ENCODE assay signal across 1 cellular context in the genomic region with DNA sequence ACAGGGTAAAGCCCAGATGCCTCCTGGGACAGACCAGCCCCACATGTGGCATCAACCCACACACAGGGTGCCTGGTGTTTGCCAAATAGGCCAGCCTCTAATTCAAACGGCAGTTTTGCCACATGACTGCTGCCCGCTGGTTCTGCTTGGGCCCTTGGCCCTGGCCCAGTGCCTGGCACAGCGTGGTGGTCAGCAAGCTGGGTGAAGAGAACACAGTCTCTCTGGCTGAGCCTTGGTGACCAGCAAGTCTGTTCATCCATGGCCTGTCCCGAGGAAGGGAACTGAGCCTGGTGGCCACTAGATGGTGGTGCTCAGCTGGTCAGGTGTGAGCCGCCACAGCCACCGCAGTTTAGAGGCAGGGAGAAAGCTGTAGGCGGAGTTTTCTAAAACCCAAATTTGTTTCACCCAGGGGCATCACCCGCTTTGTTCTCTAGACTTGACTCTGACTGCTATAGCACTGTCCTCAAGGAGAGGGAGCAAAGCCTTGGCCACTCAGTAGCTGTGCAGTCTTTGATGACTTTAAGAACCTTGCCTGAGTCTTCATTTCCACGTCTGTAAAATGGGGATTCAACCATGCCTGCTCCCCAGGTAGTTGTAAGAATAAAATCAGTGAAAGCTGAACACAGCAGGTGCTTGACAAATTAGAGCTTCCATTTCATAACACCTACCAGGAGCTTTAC.
TF ChIP-seq lines count a peak whose summit lies in the region.

No MANE protein-coding gene starts in this region.

TF ChIP-seq in K562, 482 proteins besides CTCF, POLR2A, EP300 and RAD21 (continues in another document):
- TF ChIP-seq TOE1 (IDR thresholded peaks at IDR 0.05; ENCODE audit: borderline replicate concordance): no peak
- 0 out of 2 replicates have a peak, but pooled peaks have one; percentile 35 for TF ChIP-seq TOE1 (CRISPR knock-in tag; IDR thresholded peaks at IDR 0.05; ENCODE audit: borderline replicate concordance, low read depth)
- TF ChIP-seq ZC3H4 (CRISPR knock-in tag; IDR thresholded peaks at IDR 0.05; ENCODE audit: borderline replicate concordance): no peak
- TF ChIP-seq ESRRB (CRISPR knock-in tag; IDR thresholded peaks at IDR 0.05; ENCODE audit: borderline replicate concordance): no peak
- 0 out of 2 replicates have a peak, but pooled peaks have one; percentile 50 for TF ChIP-seq XRCC5 (IDR thresholded peaks at IDR 0.05; ENCODE audit: low read depth, low read length)
- TF ChIP-seq RBM25 (IDR thresholded peaks at IDR 0.05; ENCODE audit: low read depth, low read length, severe bottlenecking): peak; percentile 91
- 0 out of 2 replicates have a peak, but pooled peaks have one; percentile 29 for TF ChIP-seq ATF7 (IDR thresholded peaks at IDR 0.05)
- TF ChIP-seq TEAD1 (CRISPR knock-in tag; IDR thresholded peaks at IDR 0.05): no peak
- TF ChIP-seq NFYB (IDR thresholded peaks at IDR 0.05; ENCODE audit: extremely low read depth, insufficient read length): no peak
- no peak for TF ChIP-seq ZKSCAN3 (CRISPR knock-in tag; IDR thresholded peaks at IDR 0.05)
- peak; percentile 92 for TF ChIP-seq SMC3 (conservative IDR thresholded peaks at IDR 0.05; ENCODE audit: insufficient read depth, low read depth, low read length)
- no peak for TF ChIP-seq ERF (CRISPR knock-in tag; IDR thresholded peaks at IDR 0.05)
- TF ChIP-seq, protein P1, sequence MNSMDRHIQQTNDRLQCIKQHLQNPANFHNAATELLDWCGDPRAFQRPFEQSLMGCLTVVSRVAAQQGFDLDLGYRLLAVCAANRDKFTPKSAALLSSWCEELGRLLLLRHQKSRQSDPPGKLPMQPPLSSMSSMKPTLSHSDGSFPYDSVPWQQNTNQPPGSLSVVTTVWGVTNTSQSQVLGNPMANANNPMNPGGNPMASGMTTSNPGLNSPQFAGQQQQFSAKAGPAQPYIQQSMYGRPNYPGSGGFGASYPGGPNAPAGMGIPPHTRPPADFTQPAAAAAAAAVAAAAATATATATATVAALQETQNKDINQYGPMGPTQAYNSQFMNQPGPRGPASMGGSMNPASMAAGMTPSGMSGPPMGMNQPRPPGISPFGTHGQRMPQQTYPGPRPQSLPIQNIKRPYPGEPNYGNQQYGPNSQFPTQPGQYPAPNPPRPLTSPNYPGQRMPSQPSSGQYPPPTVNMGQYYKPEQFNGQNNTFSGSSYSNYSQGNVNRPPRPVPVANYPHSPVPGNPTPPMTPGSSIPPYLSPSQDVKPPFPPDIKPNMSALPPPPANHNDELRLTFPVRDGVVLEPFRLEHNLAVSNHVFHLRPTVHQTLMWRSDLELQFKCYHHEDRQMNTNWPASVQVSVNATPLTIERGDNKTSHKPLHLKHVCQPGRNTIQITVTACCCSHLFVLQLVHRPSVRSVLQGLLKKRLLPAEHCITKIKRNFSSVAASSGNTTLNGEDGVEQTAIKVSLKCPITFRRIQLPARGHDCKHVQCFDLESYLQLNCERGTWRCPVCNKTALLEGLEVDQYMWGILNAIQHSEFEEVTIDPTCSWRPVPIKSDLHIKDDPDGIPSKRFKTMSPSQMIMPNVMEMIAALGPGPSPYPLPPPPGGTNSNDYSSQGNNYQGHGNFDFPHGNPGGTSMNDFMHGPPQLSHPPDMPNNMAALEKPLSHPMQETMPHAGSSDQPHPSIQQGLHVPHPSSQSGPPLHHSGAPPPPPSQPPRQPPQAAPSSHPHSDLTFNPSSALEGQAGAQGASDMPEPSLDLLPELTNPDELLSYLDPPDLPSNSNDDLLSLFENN (IDR thresholded peaks at IDR 0.05; ENCODE audit: low read depth in 2 of 2, low read length in 2 of 2): no peak
- no peak for TF ChIP-seq ZNF316 (IDR thresholded peaks at IDR 0.05)
- TF ChIP-seq CC2D1A (IDR thresholded peaks at IDR 0.05): peak; percentile 59
- no peak for TF ChIP-seq GABPA (tag; conservative IDR thresholded peaks at IDR 0.05; ENCODE audit: low read depth)
- TF ChIP-seq KDM1A (IDR thresholded peaks at IDR 0.05): peak in 1 of 2 experiments; percentile 46; a peak in 1 of 4 replicates
- TF ChIP-seq MAZ (CRISPR knock-in tag; conservative IDR thresholded peaks at IDR 0.05 in 1 of 2, IDR thresholded peaks at IDR 0.05 in 1 of 2): peak in 1 of 2 experiments; percentile 67; a peak in 2 of 4 replicates
- TF ChIP-seq, protein P2, sequence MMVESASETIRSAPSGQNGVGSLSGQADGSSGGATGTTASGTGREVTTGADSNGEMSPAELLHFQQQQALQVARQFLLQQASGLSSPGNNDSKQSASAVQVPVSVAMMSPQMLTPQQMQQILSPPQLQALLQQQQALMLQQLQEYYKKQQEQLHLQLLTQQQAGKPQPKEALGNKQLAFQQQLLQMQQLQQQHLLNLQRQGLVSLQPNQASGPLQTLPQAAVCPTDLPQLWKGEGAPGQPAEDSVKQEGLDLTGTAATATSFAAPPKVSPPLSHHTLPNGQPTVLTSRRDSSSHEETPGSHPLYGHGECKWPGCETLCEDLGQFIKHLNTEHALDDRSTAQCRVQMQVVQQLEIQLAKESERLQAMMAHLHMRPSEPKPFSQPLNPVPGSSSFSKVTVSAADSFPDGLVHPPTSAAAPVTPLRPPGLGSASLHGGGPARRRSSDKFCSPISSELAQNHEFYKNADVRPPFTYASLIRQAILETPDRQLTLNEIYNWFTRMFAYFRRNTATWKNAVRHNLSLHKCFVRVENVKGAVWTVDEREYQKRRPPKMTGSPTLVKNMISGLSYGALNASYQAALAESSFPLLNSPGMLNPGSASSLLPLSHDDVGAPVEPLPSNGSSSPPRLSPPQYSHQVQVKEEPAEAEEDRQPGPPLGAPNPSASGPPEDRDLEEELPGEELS (CRISPR knock-in tag; IDR thresholded peaks at IDR 0.05; ENCODE audit: borderline replicate concordance): 0 out of 2 replicates have a peak, but pooled peaks have one; percentile 69
- 0 out of 2 replicates have a peak, but pooled peaks have one; percentile 20 for TF ChIP-seq SMARCA5 (IDR thresholded peaks at IDR 0.05)
- no peak for TF ChIP-seq CBFA2T3 (IDR thresholded peaks at IDR 0.05)
- TF ChIP-seq JUN (IDR thresholded peaks at IDR 0.05; ENCODE audit: borderline replicate concordance, low read depth, low read length): no peak
- TF ChIP-seq JUN (CRISPR knock-in tag; IDR thresholded peaks at IDR 0.05; ENCODE audit: borderline replicate concordance): no peak
- TF ChIP-seq RB1 (IDR thresholded peaks at IDR 0.05; ENCODE audit: low read depth): peak; percentile 72
- no peak for TF ChIP-seq BRD9 (IDR thresholded peaks at IDR 0.05; ENCODE audit: low read depth, partially characterized antibody)
- TF ChIP-seq ZNF696 (CRISPR knock-in tag; conservative IDR thresholded peaks at IDR 0.05): no peak
- TF ChIP-seq STAG1 (CRISPR knock-in tag; IDR thresholded peaks at IDR 0.05; ENCODE audit: borderline replicate concordance): peak; percentile 79
- no peak for TF ChIP-seq POLR2G (IDR thresholded peaks at IDR 0.05; ENCODE audit: low read depth, low read length)
- TF ChIP-seq, protein P3, sequence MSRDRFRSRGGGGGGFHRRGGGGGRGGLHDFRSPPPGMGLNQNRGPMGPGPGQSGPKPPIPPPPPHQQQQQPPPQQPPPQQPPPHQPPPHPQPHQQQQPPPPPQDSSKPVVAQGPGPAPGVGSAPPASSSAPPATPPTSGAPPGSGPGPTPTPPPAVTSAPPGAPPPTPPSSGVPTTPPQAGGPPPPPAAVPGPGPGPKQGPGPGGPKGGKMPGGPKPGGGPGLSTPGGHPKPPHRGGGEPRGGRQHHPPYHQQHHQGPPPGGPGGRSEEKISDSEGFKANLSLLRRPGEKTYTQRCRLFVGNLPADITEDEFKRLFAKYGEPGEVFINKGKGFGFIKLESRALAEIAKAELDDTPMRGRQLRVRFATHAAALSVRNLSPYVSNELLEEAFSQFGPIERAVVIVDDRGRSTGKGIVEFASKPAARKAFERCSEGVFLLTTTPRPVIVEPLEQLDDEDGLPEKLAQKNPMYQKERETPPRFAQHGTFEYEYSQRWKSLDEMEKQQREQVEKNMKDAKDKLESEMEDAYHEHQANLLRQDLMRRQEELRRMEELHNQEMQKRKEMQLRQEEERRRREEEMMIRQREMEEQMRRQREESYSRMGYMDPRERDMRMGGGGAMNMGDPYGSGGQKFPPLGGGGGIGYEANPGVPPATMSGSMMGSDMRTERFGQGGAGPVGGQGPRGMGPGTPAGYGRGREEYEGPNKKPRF (IDR thresholded peaks at IDR 0.05; ENCODE audit: low read depth, low read length): no peak
- TF ChIP-seq ESRRA (IDR thresholded peaks at IDR 0.05; ENCODE audit: borderline replicate concordance, low read depth): 0 out of 2 replicates have a peak, but pooled peaks have one; percentile 12
- no peak for TF ChIP-seq PHF8 (IDR thresholded peaks at IDR 0.05; ENCODE audit: borderline replicate concordance, low read length)
- TF ChIP-seq BCOR (IDR thresholded peaks at IDR 0.05): peak; percentile 83
- 0 out of 2 replicates have a peak, but pooled peaks have one; percentile 4 for TF ChIP-seq CREM (IDR thresholded peaks at IDR 0.05; ENCODE audit: low read depth)
- TF ChIP-seq, protein P4, sequence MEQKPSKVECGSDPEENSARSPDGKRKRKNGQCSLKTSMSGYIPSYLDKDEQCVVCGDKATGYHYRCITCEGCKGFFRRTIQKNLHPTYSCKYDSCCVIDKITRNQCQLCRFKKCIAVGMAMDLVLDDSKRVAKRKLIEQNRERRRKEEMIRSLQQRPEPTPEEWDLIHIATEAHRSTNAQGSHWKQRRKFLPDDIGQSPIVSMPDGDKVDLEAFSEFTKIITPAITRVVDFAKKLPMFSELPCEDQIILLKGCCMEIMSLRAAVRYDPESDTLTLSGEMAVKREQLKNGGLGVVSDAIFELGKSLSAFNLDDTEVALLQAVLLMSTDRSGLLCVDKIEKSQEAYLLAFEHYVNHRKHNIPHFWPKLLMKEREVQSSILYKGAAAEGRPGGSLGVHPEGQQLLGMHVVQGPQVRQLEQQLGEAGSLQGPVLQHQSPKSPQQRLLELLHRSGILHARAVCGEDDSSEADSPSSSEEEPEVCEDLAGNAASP (IDR thresholded peaks at IDR 0.05): no peak
- TF ChIP-seq KLF1 (tag; IDR thresholded peaks at IDR 0.05): no peak
- no peak for TF ChIP-seq RBM17 (IDR thresholded peaks at IDR 0.05; ENCODE audit: borderline replicate concordance, low read depth, low read length)
- no peak for TF ChIP-seq DACH1 (IDR thresholded peaks at IDR 0.05; ENCODE audit: partially characterized antibody)
- TF ChIP-seq ZNF431 (CRISPR knock-in tag; IDR thresholded peaks at IDR 0.05): no peak
- TF ChIP-seq BRF1 (IDR thresholded peaks at IDR 0.05; ENCODE audit: borderline replicate concordance, extremely low read depth, insufficient read length): no peak
- no peak for TF ChIP-seq BMI1 (IDR thresholded peaks at IDR 0.05; ENCODE audit: low read length)
- peak; percentile 67; the same call in 1 of the 2 replicates for TF ChIP-seq ZNF263 (CRISPR knock-in tag; IDR thresholded peaks at IDR 0.05; ENCODE audit: borderline replicate concordance)
- no peak for TF ChIP-seq ZNF354B (CRISPR knock-in tag; IDR thresholded peaks at IDR 0.05)
- TF ChIP-seq JUND (IDR thresholded peaks at IDR 0.05; ENCODE audit: borderline replicate concordance, low read depth, low read length): no peak; the same call in 1 of the 2 replicates
- TF ChIP-seq JUND (tag; IDR thresholded peaks at IDR 0.05; ENCODE audit: borderline replicate concordance, low read depth, low read length): no peak
- TF ChIP-seq SPI1 (IDR thresholded peaks at IDR 0.05; ENCODE audit: borderline replicate concordance, low read depth, low read length): 0 out of 2 replicates have a peak, but pooled peaks have one; percentile 39
- TF ChIP-seq HCFC1 (IDR thresholded peaks at IDR 0.05; ENCODE audit: low read depth, low read length): no peak
- TF ChIP-seq, protein P5, sequence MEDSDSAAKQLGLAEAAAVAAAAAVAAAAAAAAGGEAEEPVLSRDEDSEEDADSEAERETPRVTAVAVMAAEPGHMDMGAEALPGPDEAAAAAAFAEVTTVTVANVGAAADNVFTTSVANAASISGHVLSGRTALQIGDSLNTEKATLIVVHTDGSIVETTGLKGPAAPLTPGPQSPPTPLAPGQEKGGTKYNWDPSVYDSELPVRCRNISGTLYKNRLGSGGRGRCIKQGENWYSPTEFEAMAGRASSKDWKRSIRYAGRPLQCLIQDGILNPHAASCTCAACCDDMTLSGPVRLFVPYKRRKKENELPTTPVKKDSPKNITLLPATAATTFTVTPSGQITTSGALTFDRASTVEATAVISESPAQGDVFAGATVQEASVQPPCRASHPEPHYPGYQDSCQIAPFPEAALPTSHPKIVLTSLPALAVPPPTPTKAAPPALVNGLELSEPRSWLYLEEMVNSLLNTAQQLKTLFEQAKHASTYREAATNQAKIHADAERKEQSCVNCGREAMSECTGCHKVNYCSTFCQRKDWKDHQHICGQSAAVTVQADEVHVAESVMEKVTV (CRISPR knock-in tag; IDR thresholded peaks at IDR 0.05): peak; percentile 58; the same call in 1 of the 2 replicates
- TF ChIP-seq NFE2 (IDR thresholded peaks at IDR 0.05; ENCODE audit: low read depth): no peak
- no peak for TF ChIP-seq CHD2 (IDR thresholded peaks at IDR 0.05; ENCODE audit: low read depth, low read length)
